8 cellular contexts compared by ENCODE assay signal in genomic region chr1:44808938-44809917, GRCh38. TPM values are rescaled to one million over a fixed set of nuclear protein-coding genes. Genes with fewer than 3 reads are reported as not detected.
DNase-seq lines count a peak whose midpoint lies in the region; ATAC-seq, FAIRE-seq and TF ChIP-seq lines count a peak whose summit lies in the region.

No MANE protein-coding gene starts in this region.

- TF ChIP-seq POLR2A in endothelial cell of umbilical vein (IDR thresholded peaks at IDR 0.05; ENCODE audit: low read depth, low read length) = peak; percentile 78

- CTCF ChIA-PET in endothelial cell of umbilical vein (lab: Charles Lee) = interaction anchor here (0.6 to 3.0 kb wide), 11 partner anchors 9 to 202 kb away, joined by 3 to 50 read pairs (median 6); partner anchors contain the start of genes BEST4, HECTD3, PLK3 and RNU5D-1

- H3K4me1 ChIP-seq in BLaER1 (peaks cover 88% of the 10 kb centered on the region), endothelial cell of umbilical vein (ENCODE audit: control insufficient read depth, extremely low read depth, insufficient read depth, low read length) (peaks cover 67% of the 10 kb centered on the region)

- peak; percentile 69 for FAIRE-seq in endothelial cell of umbilical vein (lab: Jason Lieb, UNC)

- H3K27ac Mint-ChIP-seq in nephron progenitor cell = peak overlapping the region; percentile 100

- peak overlapping the region; percentile 74 for H3K4me3 Mint-ChIP-seq in nephron progenitor cell

- H3K27me3 ChIP-seq in BLaER1 (no peaks in the 10 kb centered on the region), endothelial cell of umbilical vein (ENCODE audit: control insufficient read depth in 2 of 2, insufficient read depth in 2 of 2, low read length in 2 of 2) (no peaks in the 10 kb centered on the region)

- TF ChIP-seq CTCF in endothelial cell of umbilical vein (IDR thresholded peaks at IDR 0.05; ENCODE audit: extremely low read depth in 1 of 2, insufficient read depth in 1 of 2, low read depth in 1 of 2, low read length in 2 of 2) = peak in 1 of 2 donors; percentile 20
- no peak for TF ChIP-seq CTCF in nephron progenitor cell (IDR thresholded peaks at IDR 0.05)

- H4K20me1 ChIP-seq in BLaER1 (no peaks in the 10 kb centered on the region), endothelial cell of umbilical vein (replicated peaks; ENCODE audit: control insufficient read depth, extremely low read depth, insufficient read depth, low read length) (no peaks in the 10 kb centered on the region)

- TSS peak; percentile 56 for BruUV-seq in endothelial cell of umbilical vein (replicated peaks; lab: Mats Ljungman, UMichigan)

- DNase-seq in LHCN-M2 (ENCODE audit: low read depth) (peak; percentile 69), endothelial cell of umbilical vein (ENCODE audit: low read depth, low spot score) (peak; percentile 53), nephron progenitor cell (no peak), substantia nigra (lab: John Stamatoyannopoulos, UW) (peak in 17 of 49 donors; percentile 12 to 73 (median 38)), cortex of kidney (lab: John Stamatoyannopoulos, UW) (no peak)
- peak; percentile 70 to 73 for DNase-seq in activated CD8-positive, alpha-beta memory T cell treated with anti-CD3 and anti-CD28 coated beads for 1 hour (ENCODE audit: extremely low read depth in 1 of 2, low read depth in 1 of 2)

- dilution Hi-C loops in endothelial cell of umbilical vein (cut with MboI; ENCODE audit: extremely low pct_ligation_motif_present, low sequenced_read_pairs) = no loop called here

- peaks cover 73% of the 10 kb centered on the region for H3K4me1 Mint-ChIP-seq in nephron progenitor cell

- intact Hi-C loops in endothelial cell of umbilical vein (cut with micrococcal nuclease) = loop anchor here (10.0 kb wide), 1 partner anchor 876 kb away; the partner anchor contains the start of genes GPBP1L1 and TMEM69

- peak; percentile 60 for ATAC-seq in GM21529 (IDR thresholded peaks at IDR 0.05; ENCODE audit: unreplicated experiment)

- H3K4me3 ChIP-seq in BLaER1 (peak overlapping the region; percentile 49), endothelial cell of umbilical vein (replicated peaks in 1 of 3; ENCODE audit: insufficient read depth in 1 of 3, low read depth in 1 of 3, low read length in 3 of 3) (peak overlapping the region in 2 of 3 experiments; percentile 50 to 60)

- H3K9me3 ChIP-seq in BLaER1 (no peaks in the 10 kb centered on the region), endothelial cell of umbilical vein (replicated peaks; ENCODE audit: control insufficient read depth, insufficient read depth, low read length) (no peaks in the 10 kb centered on the region)

- peak overlapping the region; percentile 79 for H3K4me2 ChIP-seq in BLaER1
- peak overlapping the region; percentile 71 for H3K4me2 ChIP-seq in endothelial cell of umbilical vein (ENCODE audit: insufficient read depth, low read length)

- H3K9ac ChIP-seq in BLaER1 (peak overlapping the region; percentile 78), endothelial cell of umbilical vein (replicated peaks; ENCODE audit: extremely low read depth, insufficient read depth, low read length) (peak overlapping the region; percentile 99)

- H3K9me1 ChIP-seq in endothelial cell of umbilical vein (replicated peaks; ENCODE audit: control insufficient read depth, extremely low read depth, insufficient read depth, low read length) = no peaks in the 10 kb centered on the region

- POLR2A ChIA-PET in endothelial cell of umbilical vein (lab: Charles Lee) = interaction anchor here (1.0 to 4.3 kb wide), 5 partner anchors 9 to 34 kb away, joined by 6 to 97 read pairs (median 13); partner anchors contain the start of genes PLK3 and RPS8

- H3K36me3 ChIP-seq in BLaER1 (peaks cover 28% of the 10 kb centered on the region), endothelial cell of umbilical vein (ENCODE audit: control insufficient read depth in 2 of 2, extremely low read depth in 1 of 2, insufficient read depth in 2 of 2, low read length in 2 of 2) (peaks cover 0 to 18% of the 10 kb centered on the region in 2 experiments)

- no peaks in the 10 kb centered on the region for H3K27me3 Mint-ChIP-seq in nephron progenitor cell (ENCODE audit: low read depth, poor library complexity)

- H3K27ac ChIP-seq in BLaER1 (peak overlapping the region; percentile 98), endothelial cell of umbilical vein (ENCODE audit: insufficient read depth, low read depth, low read length) (peak overlapping the region; percentile 100), substantia nigra (ENCODE audit: low read depth, low read length, poor library complexity, severe bottlenecking) (peak overlapping the region; percentile 94)

- no peaks in the 10 kb centered on the region for H3K9me3 Mint-ChIP-seq in nephron progenitor cell

- H2AFZ ChIP-seq in endothelial cell of umbilical vein (ENCODE audit: low read depth, low read length) = no peak overlapping the region

- peaks cover 9% of the 10 kb centered on the region for H3K36me3 Mint-ChIP-seq in nephron progenitor cell (ENCODE audit: low read depth)

- H3K79me2 ChIP-seq in endothelial cell of umbilical vein (ENCODE audit: control insufficient read depth, insufficient read depth, low read length) = peaks cover 36% of the 10 kb centered on the region

TF ChIP-seq in endothelial cell of umbilical vein, 7 proteins besides CTCF, POLR2A, EP300 and RAD21:
- TF ChIP-seq GATA2 (IDR thresholded peaks at IDR 0.05; ENCODE audit: insufficient read depth, insufficient read length, low read depth, low read length) (no peak), POLR2AphosphoS5 (IDR thresholded peaks at IDR 0.05; ENCODE audit: insufficient read depth, low read depth, low read length) (peak; percentile 64)

RNA-seq across cellular contexts. Expression of gene BTBD19, which starts 0.9 kb away (rescaled TPM):
- total RNA-seq in LHCN-M2 (2014; rRNA removed) (2.1 and 8.2 TPM in 2 replicates), endothelial cell of umbilical vein (69.9 and 72.5 TPM in 2 replicates)
- 3.2 TPM for polyA plus RNA-seq in LHCN-M2 (2012)
- polyA plus RNA-seq in endothelial cell of umbilical vein = 97.9 and 115 TPM in 2 replicates
- polyA plus RNA-seq in endothelial cell of umbilical vein (2011; cell fraction: cytosol; rRNA removed) = 24.1 and 36.0 TPM in 2 replicates
- 280 and 331 TPM in 2 replicates for polyA plus RNA-seq in endothelial cell of umbilical vein (2011; cell fraction: nucleus; rRNA removed)
- 20.8 and 28.6 TPM in 2 replicates for polyA plus RNA-seq in endothelial cell of umbilical vein (2012)
- polyA minus RNA-seq in endothelial cell of umbilical vein = 50.7 and 56.2 TPM in 2 replicates
- polyA minus RNA-seq in endothelial cell of umbilical vein (2011; cell fraction: cytosol; rRNA and poly(A)+ RNA removed) = not detected
- 88.6 and 106 TPM in 2 replicates for polyA minus RNA-seq in endothelial cell of umbilical vein (2011; cell fraction: nucleus; rRNA and poly(A)+ RNA removed)

RNA-seq across cellular contexts. Expression of gene DYNLT4, which starts 2.1 kb away (rescaled TPM):
- total RNA-seq in LHCN-M2 (2014; rRNA removed) = 0.19 TPM in 1 of 2 replicates, not detected in the other
- polyA plus RNA-seq in LHCN-M2 (2012) = 0.09 TPM
- total RNA-seq in endothelial cell of umbilical vein = 0.62 and 1.1 TPM in 2 replicates
- polyA plus RNA-seq in endothelial cell of umbilical vein = 0.46 and 1.1 TPM in 2 replicates
- polyA plus RNA-seq in endothelial cell of umbilical vein (2011; cell fraction: cytosol; rRNA removed) = 0.19 and 0.28 TPM in 2 replicates
- 0.64 and 0.65 TPM in 2 replicates for polyA plus RNA-seq in endothelial cell of umbilical vein (2011; cell fraction: nucleus; rRNA removed)
- 0.30 and 0.33 TPM in 2 replicates for polyA plus RNA-seq in endothelial cell of umbilical vein (2012)
- 0.28 and 0.83 TPM in 2 replicates for polyA minus RNA-seq in endothelial cell of umbilical vein
- polyA minus RNA-seq in endothelial cell of umbilical vein (2011; cell fraction: cytosol; rRNA and poly(A)+ RNA removed) = not detected
- 6.7 TPM in 1 of 2 replicates, not detected in the other for polyA minus RNA-seq in endothelial cell of umbilical vein (2011; cell fraction: nucleus; rRNA and poly(A)+ RNA removed)

RNA-seq across cellular contexts. Expression of gene PLK3, which starts 9.1 kb away (rescaled TPM):
- total RNA-seq in LHCN-M2 (2014; rRNA removed) = 27.7 and 33.7 TPM in 2 replicates
- 15.9 TPM for polyA plus RNA-seq in LHCN-M2 (2012)
- total RNA-seq in endothelial cell of umbilical vein = 55.0 and 60.0 TPM in 2 replicates
- 66.7 and 90.1 TPM in 2 replicates for polyA plus RNA-seq in endothelial cell of umbilical vein
- 40.1 and 43.5 TPM in 2 replicates for polyA plus RNA-seq in endothelial cell of umbilical vein (2011; cell fraction: cytosol; rRNA removed)
- polyA plus RNA-seq in endothelial cell of umbilical vein (2011; cell fraction: nucleus; rRNA removed) = 170 and 214 TPM in 2 replicates
- 22.4 and 28.9 TPM in 2 replicates for polyA plus RNA-seq in endothelial cell of umbilical vein (2012)
- 42.3 and 50.8 TPM in 2 replicates for polyA minus RNA-seq in endothelial cell of umbilical vein
- polyA minus RNA-seq in endothelial cell of umbilical vein (2011; cell fraction: cytosol; rRNA and poly(A)+ RNA removed) = 5.4 TPM
- polyA minus RNA-seq in endothelial cell of umbilical vein (2011; cell fraction: nucleus; rRNA and poly(A)+ RNA removed) = 57.2 and 80.3 TPM in 2 replicates

RNA-seq across cellular contexts. Expression of gene BEST4, which starts 21.3 kb away (rescaled TPM):
- total RNA-seq in LHCN-M2 (2014; rRNA removed) (not detected in 2 replicates), endothelial cell of umbilical vein (0.21 TPM in 1 of 2 replicates, not detected in the other)
- 0.10 TPM for polyA plus RNA-seq in LHCN-M2 (2012)
- polyA plus RNA-seq in endothelial cell of umbilical vein = 0.21 and 0.29 TPM in 2 replicates
- polyA plus RNA-seq in endothelial cell of umbilical vein (2011; cell fraction: cytosol; rRNA removed) = 0.04 and 0.18 TPM in 2 replicates
- polyA plus RNA-seq in endothelial cell of umbilical vein (2011; cell fraction: nucleus; rRNA removed) = 1.5 and 2.3 TPM in 2 replicates
- polyA plus RNA-seq in endothelial cell of umbilical vein (2012) = 0.13 and 0.19 TPM in 2 replicates
- polyA minus RNA-seq in endothelial cell of umbilical vein = 0.23 TPM in 1 of 2 replicates, not detected in the other
- not detected for polyA minus RNA-seq in endothelial cell of umbilical vein (2011; cell fraction: cytosol; rRNA and poly(A)+ RNA removed)
- polyA minus RNA-seq in endothelial cell of umbilical vein (2011; cell fraction: nucleus; rRNA and poly(A)+ RNA removed) = 0.38 TPM in 1 of 2 replicates, not detected in the other

RNA-seq across cellular contexts. Expression of gene PTCH2, which starts 33.8 kb away (rescaled TPM):
- total RNA-seq in LHCN-M2 (2014; rRNA removed) (under 0.01 TPM in 1 of 2 replicates, not detected in the other), endothelial cell of umbilical vein (1.8 and 1.9 TPM in 2 replicates)
- 0.15 TPM for polyA plus RNA-seq in LHCN-M2 (2012)
- 1.8 and 2.6 TPM in 2 replicates for polyA plus RNA-seq in endothelial cell of umbilical vein
- polyA plus RNA-seq in endothelial cell of umbilical vein (2011; cell fraction: cytosol; rRNA removed) = 0.44 and 0.72 TPM in 2 replicates
- polyA plus RNA-seq in endothelial cell of umbilical vein (2011; cell fraction: nucleus; rRNA removed) = 3.4 and 4.5 TPM in 2 replicates
- polyA plus RNA-seq in endothelial cell of umbilical vein (2012) = 0.37 and 0.43 TPM in 2 replicates
- 0.96 and 2.1 TPM in 2 replicates for polyA minus RNA-seq in endothelial cell of umbilical vein
- not detected for polyA minus RNA-seq in endothelial cell of umbilical vein (2011; cell fraction: cytosol; rRNA and poly(A)+ RNA removed)
- polyA minus RNA-seq in endothelial cell of umbilical vein (2011; cell fraction: nucleus; rRNA and poly(A)+ RNA removed) = 1.5 and 2.1 TPM in 2 replicates

Comparison
In these comparisons a context has a peak if more than half of its experiments do, and no peak if none do; other contexts are left out.
1. DNase-seq: peak in LHCN-M2 (single experiment), activated CD8-positive, alpha-beta memory T cell treated with anti-CD3 and anti-CD28 coated beads for 1 hour (2 of 2) and endothelial cell of umbilical vein (single experiment); none in nephron progenitor cell (single experiment) and cortex of kidney (single experiment).
2. Peak in every context shown above with its lines, with median percentiles within 50 percentile points of each other: H3K27ac ChIP-seq.